In the genomic region with DNA sequence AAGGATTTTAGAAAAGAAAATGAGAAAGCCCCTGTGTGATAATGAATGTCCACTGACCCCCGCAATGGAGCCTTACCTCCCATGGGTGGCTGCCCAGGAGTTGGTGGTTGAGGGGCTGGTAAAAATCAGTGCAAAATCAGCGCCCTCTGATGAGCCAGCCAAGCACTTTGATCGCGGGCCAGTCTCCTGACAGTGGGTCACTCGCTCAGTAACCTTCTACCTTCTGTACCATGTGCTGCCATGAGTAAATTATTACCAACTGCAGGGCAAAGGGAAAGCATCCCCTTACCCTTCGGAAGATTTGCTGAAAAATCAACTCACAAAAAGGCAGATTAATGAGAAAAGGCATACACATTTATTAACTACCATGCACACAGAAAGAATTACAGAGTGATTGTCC, we compare ENCODE assay signal across 1 cellular context.
TF ChIP-seq lines count a peak whose summit lies in the region.

No MANE protein-coding gene starts in this region.

TF ChIP-seq in liver, 16 proteins besides CTCF, POLR2A, EP300 and RAD21 (continued from another document):
- TF ChIP-seq, protein P1, sequence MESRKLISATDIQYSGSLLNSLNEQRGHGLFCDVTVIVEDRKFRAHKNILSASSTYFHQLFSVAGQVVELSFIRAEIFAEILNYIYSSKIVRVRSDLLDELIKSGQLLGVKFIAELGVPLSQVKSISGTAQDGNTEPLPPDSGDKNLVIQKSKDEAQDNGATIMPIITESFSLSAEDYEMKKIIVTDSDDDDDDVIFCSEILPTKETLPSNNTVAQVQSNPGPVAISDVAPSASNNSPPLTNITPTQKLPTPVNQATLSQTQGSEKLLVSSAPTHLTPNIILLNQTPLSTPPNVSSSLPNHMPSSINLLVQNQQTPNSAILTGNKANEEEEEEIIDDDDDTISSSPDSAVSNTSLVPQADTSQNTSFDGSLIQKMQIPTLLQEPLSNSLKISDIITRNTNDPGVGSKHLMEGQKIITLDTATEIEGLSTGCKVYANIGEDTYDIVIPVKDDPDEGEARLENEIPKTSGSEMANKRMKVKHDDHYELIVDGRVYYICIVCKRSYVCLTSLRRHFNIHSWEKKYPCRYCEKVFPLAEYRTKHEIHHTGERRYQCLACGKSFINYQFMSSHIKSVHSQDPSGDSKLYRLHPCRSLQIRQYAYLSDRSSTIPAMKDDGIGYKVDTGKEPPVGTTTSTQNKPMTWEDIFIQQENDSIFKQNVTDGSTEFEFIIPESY (IDR thresholded peaks at IDR 0.05) = peak; percentile 6
- TF ChIP-seq FOXA1 (IDR thresholded peaks at IDR 0.05) (no peak), FOXA2 (IDR thresholded peaks at IDR 0.05) (no peak), HNF4G (IDR thresholded peaks at IDR 0.05) (peak; percentile 10), RXRA (IDR thresholded peaks at IDR 0.05) (peak; percentile 71 to 84), YY1 (IDR thresholded peaks at IDR 0.05) (no peak), HNF4A (conservative IDR thresholded peaks at IDR 0.05) (peak; percentile 72 to 89), GABPA (IDR thresholded peaks at IDR 0.05 in 1 of 2, conservative IDR thresholded peaks at IDR 0.05 in 1 of 2) (no peak), JUND (IDR thresholded peaks at IDR 0.05) (no peak), EGR1 (IDR thresholded peaks at IDR 0.05; ENCODE audit: low read depth in 2 of 2) (no peak), TAF1 (conservative IDR thresholded peaks at IDR 0.05) (no peak), SP1 (IDR thresholded peaks at IDR 0.05) (peak; percentile 51)
- TF ChIP-seq, protein P2, sequence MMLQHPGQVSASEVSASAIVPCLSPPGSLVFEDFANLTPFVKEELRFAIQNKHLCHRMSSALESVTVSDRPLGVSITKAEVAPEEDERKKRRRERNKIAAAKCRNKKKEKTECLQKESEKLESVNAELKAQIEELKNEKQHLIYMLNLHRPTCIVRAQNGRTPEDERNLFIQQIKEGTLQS (IDR thresholded peaks at IDR 0.05) = no peak
- TF ChIP-seq, protein P3, sequence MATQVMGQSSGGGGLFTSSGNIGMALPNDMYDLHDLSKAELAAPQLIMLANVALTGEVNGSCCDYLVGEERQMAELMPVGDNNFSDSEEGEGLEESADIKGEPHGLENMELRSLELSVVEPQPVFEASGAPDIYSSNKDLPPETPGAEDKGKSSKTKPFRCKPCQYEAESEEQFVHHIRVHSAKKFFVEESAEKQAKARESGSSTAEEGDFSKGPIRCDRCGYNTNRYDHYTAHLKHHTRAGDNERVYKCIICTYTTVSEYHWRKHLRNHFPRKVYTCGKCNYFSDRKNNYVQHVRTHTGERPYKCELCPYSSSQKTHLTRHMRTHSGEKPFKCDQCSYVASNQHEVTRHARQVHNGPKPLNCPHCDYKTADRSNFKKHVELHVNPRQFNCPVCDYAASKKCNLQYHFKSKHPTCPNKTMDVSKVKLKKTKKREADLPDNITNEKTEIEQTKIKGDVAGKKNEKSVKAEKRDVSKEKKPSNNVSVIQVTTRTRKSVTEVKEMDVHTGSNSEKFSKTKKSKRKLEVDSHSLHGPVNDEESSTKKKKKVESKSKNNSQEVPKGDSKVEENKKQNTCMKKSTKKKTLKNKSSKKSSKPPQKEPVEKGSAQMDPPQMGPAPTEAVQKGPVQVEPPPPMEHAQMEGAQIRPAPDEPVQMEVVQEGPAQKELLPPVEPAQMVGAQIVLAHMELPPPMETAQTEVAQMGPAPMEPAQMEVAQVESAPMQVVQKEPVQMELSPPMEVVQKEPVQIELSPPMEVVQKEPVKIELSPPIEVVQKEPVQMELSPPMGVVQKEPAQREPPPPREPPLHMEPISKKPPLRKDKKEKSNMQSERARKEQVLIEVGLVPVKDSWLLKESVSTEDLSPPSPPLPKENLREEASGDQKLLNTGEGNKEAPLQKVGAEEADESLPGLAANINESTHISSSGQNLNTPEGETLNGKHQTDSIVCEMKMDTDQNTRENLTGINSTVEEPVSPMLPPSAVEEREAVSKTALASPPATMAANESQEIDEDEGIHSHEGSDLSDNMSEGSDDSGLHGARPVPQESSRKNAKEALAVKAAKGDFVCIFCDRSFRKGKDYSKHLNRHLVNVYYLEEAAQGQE (IDR thresholded peaks at IDR 0.05) = peak; percentile 39
- TF ChIP-seq, protein P4, sequence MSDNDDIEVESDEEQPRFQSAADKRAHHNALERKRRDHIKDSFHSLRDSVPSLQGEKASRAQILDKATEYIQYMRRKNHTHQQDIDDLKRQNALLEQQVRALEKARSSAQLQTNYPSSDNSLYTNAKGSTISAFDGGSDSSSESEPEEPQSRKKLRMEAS (IDR thresholded peaks at IDR 0.05) = no peak
